ENCODE assay signal across 14 cellular contexts in the genomic region with DNA sequence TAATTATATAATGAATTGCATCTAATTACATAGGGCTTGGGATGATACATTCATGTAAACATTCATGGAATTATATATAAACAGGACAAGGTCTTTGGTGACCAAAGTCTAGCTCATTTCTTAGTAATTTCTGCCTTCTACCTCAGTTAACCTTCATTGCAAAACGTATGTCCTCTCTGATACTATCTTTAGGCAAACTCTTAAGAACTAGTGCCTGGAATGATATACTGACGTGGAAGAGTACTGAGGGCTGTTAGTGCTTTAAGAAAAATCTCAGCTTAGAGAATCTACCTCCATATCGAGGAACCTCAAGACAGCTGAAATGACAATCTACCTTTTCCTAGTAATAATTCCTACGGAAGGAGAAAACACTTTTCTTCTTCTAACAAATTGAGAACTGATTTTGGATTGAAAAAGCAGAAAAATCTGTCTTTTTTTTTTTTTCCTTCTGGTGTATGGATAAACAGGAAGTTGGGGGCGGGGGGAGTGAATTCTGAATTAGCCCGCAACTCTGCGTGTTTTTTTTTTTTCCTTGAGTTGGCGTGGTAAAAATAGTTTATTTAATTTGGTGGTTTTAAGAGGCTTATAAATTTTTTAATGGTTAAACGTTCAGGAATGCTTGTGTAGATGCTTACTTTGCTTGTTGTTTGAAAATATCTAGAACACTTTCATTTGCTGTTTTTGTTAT. TPM values are rescaled to one million over a fixed set of nuclear protein-coding genes. Genes with fewer than 3 reads are reported as not detected.
DNase-seq lines count a peak whose midpoint lies in the region; ATAC-seq and TF ChIP-seq lines count a peak whose summit lies in the region.
"Had no signal": no experiment of that assay in that cellular context is flagged by ENCODE, and none has a peak within 500 bp of the region (broad histone marks: within the 10 kb centered on the region; RNA-seq: fewer than 3 reads in every experiment).

No MANE protein-coding gene starts in this region.

- H3K9ac ChIP-seq in parathyroid adenoma = no peak overlapping the region
- H3K9ac ChIP-seq in GM23248 = no peak overlapping the region

- H3K27ac ChIP-seq in coronary artery (peak overlapping the region; percentile 19 to 46), parathyroid adenoma (no peak overlapping the region), GM23248 (no peak overlapping the region)
- H3K27ac ChIP-seq: epithelial cell of prostate had no signal

- peak overlapping the region; percentile 31 for H3K4me2 ChIP-seq in parathyroid adenoma (ENCODE audit: low read length)
- H3K4me2 ChIP-seq in GM23248 (ENCODE audit: unreplicated experiment) = no peak overlapping the region

- H2AFZ ChIP-seq in parathyroid adenoma = peak overlapping the region; percentile 36
- H2AFZ ChIP-seq in GM23248 = no peak overlapping the region

- H3K27me3 ChIP-seq in parathyroid adenoma (ENCODE audit: control insufficient read depth, insufficient read depth, low read length) (no peaks in the 10 kb centered on the region), GM23248 (replicated peaks; ENCODE audit: insufficient read depth) (no peaks in the 10 kb centered on the region)

- no peaks in the 10 kb centered on the region for H3K9me2 ChIP-seq in GM23248 (ENCODE audit: insufficient read depth)

- in situ Hi-C loops in GM23248 (cut with MboI) = no loop called here

- no peaks in the 10 kb centered on the region for H4K20me1 ChIP-seq in GM23248 (ENCODE audit: insufficient read depth)

- peak; percentile 10 for DNase-seq in AG08395 (ENCODE audit: low spot score)
- DNase-seq in LNCaP clone FGC (ENCODE audit: low read depth) = peak; percentile 64
- DNase-seq in coronary artery (ENCODE audit: low spot score) = no peak
- DNase-seq in GM23248 = no peak
- no peak for DNase-seq in dermis blood vessel endothelial cell
- DNase-seq in NCI-H526 (lab: John Stamatoyannopoulos, UW) = no peak
- DNase-seq: activated CD4-positive, alpha-beta T cell treated with anti-CD3 and anti-CD28 coated beads for 1 hour; activated T-cell treated with anti-CD3 and anti-CD28 coated beads, Interleukin-2, amount 50 U/mL, for 4 hours; NCI-H1105; occipital lobe; T-helper 1 cell had no signal

- H3K9me3 ChIP-seq in parathyroid adenoma (ENCODE audit: control insufficient read depth, low read length) = no peaks in the 10 kb centered on the region
- no peaks in the 10 kb centered on the region for H3K9me3 ChIP-seq in GM23248 (ENCODE audit: low read depth)

- H3K4me1 ChIP-seq in parathyroid adenoma (no peaks in the 10 kb centered on the region), GM23248 (ENCODE audit: insufficient read depth) (peaks cover 10% of the 10 kb centered on the region)

- TF ChIP-seq CTCF in LNCaP clone FGC (IDR thresholded peaks at IDR 0.05; ENCODE audit: control insufficient read depth, extremely low read depth, insufficient read depth) (no peak), coronary artery (IDR thresholded peaks at IDR 0.05) (no peak), parathyroid adenoma (IDR thresholded peaks at IDR 0.05) (no peak)

- no peaks in the 10 kb centered on the region for H3F3A ChIP-seq in GM23248 (ENCODE audit: insufficient read depth)

- H3K79me2 ChIP-seq in parathyroid adenoma = no peaks in the 10 kb centered on the region
- no peaks in the 10 kb centered on the region for H3K79me2 ChIP-seq in GM23248 (ENCODE audit: insufficient read depth)

- no peak for ATAC-seq in HG03039 (IDR thresholded peaks at IDR 0.05; ENCODE audit: unreplicated experiment)
- ATAC-seq: activated T-cell treated with anti-CD3 and anti-CD28 coated beads, Interleukin-2, amount 50 U/mL, for 4 hours had no signal

- H3K4me3 ChIP-seq in LNCaP clone FGC (ENCODE audit: low read depth, low read length) (peak overlapping the region; percentile 24), coronary artery (peak overlapping the region; percentile 14), parathyroid adenoma (ENCODE audit: low read depth, low read length) (no peak overlapping the region), GM23248 (no peak overlapping the region)

- WGBS in GM23248 (ENCODE audit: low coverage in 1 of 2, low lambda C conversion rate in 2 of 2, missing lambda C conversion rate in 2 of 2), 2 experiments = 81 to 83% methylated on average over 9 of the region's 9 CpGs

- H3K36me3 ChIP-seq in parathyroid adenoma (ENCODE audit: control insufficient read depth, insufficient read depth, low read length) = no peaks in the 10 kb centered on the region
- H3K36me3 ChIP-seq in GM23248 (ENCODE audit: low read depth) = no peaks in the 10 kb centered on the region

RNA-seq across cellular contexts. Expression of a gene that starts 43.2 kb away (rescaled TPM):
- total RNA-seq in GM23248 (2014; rRNA removed; shearing (Covaris generic)) = not detected in 2 replicates
- 0.11 and 0.22 TPM in 2 replicates for polyA plus RNA-seq in GM23248 (2016; fragmentation: Nextera tagmentation; extraction: Ambion mirVana)
- total RNA-seq in dermis blood vessel endothelial cell = 1.2 and 1.5 TPM in 2 replicates

Comparison
In these comparisons a context has a peak if more than half of its experiments do, and no peak if none do; other contexts are left out.
1. DNase-seq: peak in AG08395 (single experiment) and LNCaP clone FGC (single experiment); none in coronary artery (single experiment), GM23248 (single experiment), dermis blood vessel endothelial cell (single experiment) and NCI-H526 (0 of 2).
2. H3K4me3 ChIP-seq: peak in LNCaP clone FGC (single experiment) and coronary artery (single experiment); none in parathyroid adenoma (single experiment) and GM23248 (single experiment).
3. H3K27ac ChIP-seq: peak in coronary artery (2 of 2); none in parathyroid adenoma (single experiment) and GM23248 (single experiment).